In genomic region chr7:122622682-122623081, GRCh38 we compare ENCODE assay signal across 22 cellular contexts.
"Had no signal": no experiment of that assay in that cellular context is flagged by ENCODE, and none has a peak within 500 bp of the region (broad histone marks: within the 10 kb centered on the region; RNA-seq: fewer than 3 reads in every experiment).

No MANE protein-coding gene starts in this region.

- H3K27ac ChIP-seq: hepatocyte, left ventricle myocardium inferior, parathyroid adenoma, psoas muscle, sigmoid colon, skin epidermis, thoracic aorta, transverse colon had no signal

- H3K36me3 Mint-ChIP-seq: natural killer cell treated with Interleukin-12 subunit alpha and Interleukin-12 subunit beta and Interleukin-15 and Interleukin-18, amount 100 ng/mL, for 72 hours; stimulated activated naive B cell treated with anti-CD40 and anti-IgM and Interleukin-4, amounts not matched to agents 10 μg/mL and 1 μg/mL and 100 μg/mL, for 72 hours had no signal

- H3K4me3 Mint-ChIP-seq: natural killer cell treated with Interleukin-12 subunit alpha and Interleukin-12 subunit beta and Interleukin-15 and Interleukin-18, amount 100 ng/mL, for 72 hours; stimulated activated naive B cell treated with anti-CD40 and anti-IgM and Interleukin-4, amounts not matched to agents 10 μg/mL and 1 μg/mL and 100 μg/mL, for 72 hours; stimulated activated naive CD8-positive, alpha-beta T cell treated with anti-CD3 and anti-CD28 coated beads, Interleukin-15, amount 100 ng/mL, for 72 hours had no signal

- ATAC-seq: esophagus mucosa; left cardiac atrium; natural killer cell treated with Interleukin-12 subunit alpha and Interleukin-12 subunit beta and Interleukin-15 and Interleukin-18, amount 100 ng/mL, for 72 hours; psoas muscle; stimulated activated naive B cell treated with anti-CD40 and anti-IgM and Interleukin-4, amounts not matched to agents 10 μg/mL and 1 μg/mL and 100 μg/mL, for 72 hours; stimulated activated naive CD8-positive, alpha-beta T cell treated with anti-CD3 and anti-CD28 coated beads, Interleukin-15, amount 100 ng/mL, for 72 hours had no signal

- H3K27me3 Mint-ChIP-seq: natural killer cell treated with Interleukin-12 subunit alpha and Interleukin-12 subunit beta and Interleukin-15 and Interleukin-18, amount 100 ng/mL, for 72 hours; stimulated activated naive B cell treated with anti-CD40 and anti-IgM and Interleukin-4, amounts not matched to agents 10 μg/mL and 1 μg/mL and 100 μg/mL, for 72 hours; stimulated activated naive CD8-positive, alpha-beta T cell treated with anti-CD3 and anti-CD28 coated beads, Interleukin-15, amount 100 ng/mL, for 72 hours had no signal

- H3K4me3 ChIP-seq: hepatocyte, left ventricle myocardium inferior, lung, psoas muscle, sigmoid colon, skin epidermis, thoracic aorta, transverse colon had no signal

- H3K4me1 ChIP-seq: left ventricle myocardium inferior, parathyroid adenoma, psoas muscle, sigmoid colon, transverse colon had no signal

- H3K9me3 ChIP-seq: left ventricle myocardium inferior, psoas muscle, sigmoid colon, thoracic aorta, transverse colon had no signal

- H3K27ac Mint-ChIP-seq: natural killer cell treated with Interleukin-12 subunit alpha and Interleukin-12 subunit beta and Interleukin-15 and Interleukin-18, amount 100 ng/mL, for 72 hours; stimulated activated naive B cell treated with anti-CD40 and anti-IgM and Interleukin-4, amounts not matched to agents 10 μg/mL and 1 μg/mL and 100 μg/mL, for 72 hours; stimulated activated naive CD8-positive, alpha-beta T cell treated with anti-CD3 and anti-CD28 coated beads, Interleukin-15, amount 100 ng/mL, for 72 hours had no signal

- H3K9ac ChIP-seq: parathyroid adenoma had no signal

- DNase-seq: effector memory CD4-positive, alpha-beta T cell; foreskin melanocyte; head of caudate nucleus; kidney; left cardiac atrium; left ventricle myocardium inferior; mesenchymal stem cell; midbrain; psoas muscle; sigmoid colon; stimulated activated CD4-positive, alpha-beta T cell treated with anti-CD3 and anti-CD28 coated beads, Interleukin-2, amount 100 ng/mL, for 24 hours; stimulated activated CD4-positive, alpha-beta T cell treated with anti-CD3 and anti-CD28 coated beads, Interleukin-4, amount 100 ng/mL, for 4 hours; stimulated activated naive B cell treated with anti-CD40 and anti-IgM and Interleukin-4, amounts not matched to agents 10 μg/mL and 1 μg/mL and 100 μg/mL, for 72 hours; stimulated activated naive CD8-positive, alpha-beta T cell treated with anti-CD3 and anti-CD28 coated beads, Interleukin-15, amount 100 ng/mL, for 72 hours; transverse colon had no signal

- H3K79me2 ChIP-seq: hepatocyte, parathyroid adenoma had no signal

- H2AFZ ChIP-seq: hepatocyte, parathyroid adenoma had no signal

- H3K4me2 ChIP-seq: hepatocyte had no signal

- H3K36me3 ChIP-seq: left ventricle myocardium inferior, sigmoid colon, thoracic aorta, transverse colon had no signal

- H3K27me3 ChIP-seq: hepatocyte, sigmoid colon, transverse colon had no signal

- H3K4me1 Mint-ChIP-seq: stimulated activated naive B cell treated with anti-CD40 and anti-IgM and Interleukin-4, amounts not matched to agents 10 μg/mL and 1 μg/mL and 100 μg/mL, for 72 hours; stimulated activated naive CD8-positive, alpha-beta T cell treated with anti-CD3 and anti-CD28 coated beads, Interleukin-15, amount 100 ng/mL, for 72 hours had no signal
